12 cellular contexts compared by ENCODE assay signal in the genomic region with DNA sequence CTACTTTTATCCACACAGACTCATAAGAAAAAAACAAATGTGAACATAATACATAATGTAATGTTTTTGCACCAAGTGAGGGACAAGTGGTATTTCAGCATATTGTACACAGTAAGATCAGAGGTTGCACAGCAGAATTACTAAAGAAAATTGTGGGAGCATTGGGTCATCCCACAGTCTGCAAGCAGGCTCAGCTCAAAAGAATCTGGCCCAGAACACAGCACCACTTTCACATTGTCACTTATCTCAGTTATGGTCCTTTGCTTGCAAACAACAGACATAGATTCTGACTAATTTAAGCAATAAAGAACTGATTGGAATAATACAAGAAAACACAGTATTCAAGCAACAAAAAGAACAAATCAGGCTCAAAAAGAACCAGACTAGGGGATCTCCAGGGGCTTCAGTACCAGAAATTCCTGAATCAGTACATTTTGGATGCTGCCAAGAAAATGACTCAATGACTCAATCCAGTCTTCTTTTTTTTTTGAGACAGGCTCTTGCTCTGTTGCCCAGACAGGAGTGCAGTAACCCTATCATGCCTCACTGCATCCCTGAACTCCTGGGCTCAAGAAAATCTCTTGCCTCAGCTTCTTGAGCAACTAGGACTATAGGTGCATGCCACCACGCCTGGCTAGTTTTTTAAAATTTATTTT. TPM values are rescaled to one million over a fixed set of nuclear protein-coding genes. Genes with fewer than 3 reads are reported as not detected.
DNase-seq lines count a peak whose midpoint lies in the region; ATAC-seq and TF ChIP-seq lines count a peak whose summit lies in the region.
"Had no signal": no experiment of that assay in that cellular context is flagged by ENCODE, and none has a peak within 500 bp of the region (broad histone marks: within the 10 kb centered on the region; RNA-seq: fewer than 3 reads in every experiment).

No MANE protein-coding gene starts in this region.

- no peak overlapping the region for H3K27ac Mint-ChIP-seq in activated T-cell treated with anti-CD3 and anti-CD28 coated beads, Interleukin-2, amount 50 U/mL, for 24 hours
- H3K27ac Mint-ChIP-seq: activated CD4-positive, alpha-beta memory T cell treated with anti-CD3 and anti-CD28 coated beads for 36 hours had no signal

- H3K36me3 Mint-ChIP-seq in activated T-cell treated with anti-CD3 and anti-CD28 coated beads, Interleukin-2, amount 50 U/mL, for 24 hours (ENCODE audit: low read depth): no peaks in the 10 kb centered on the region

- intact Hi-C loops in mammary epithelial cell (cut with micrococcal nuclease): loop anchor here (1.0 to 5.0 kb wide), 2 partner anchors 43 to 145 kb away; a partner anchor contains a TSS
- intact Hi-C loops in left lung (cut with DNase I): no loop called here

- H4K20me1 ChIP-seq in mammary epithelial cell (ENCODE audit: insufficient read depth, low read length): no peaks in the 10 kb centered on the region

- H3K27ac ChIP-seq in mammary epithelial cell (ENCODE audit: insufficient read depth, low read depth, low read length): peak overlapping the region; percentile 78
- H3K27ac ChIP-seq in left lung: peak overlapping the region in 1 of 2 donors; percentile 71
- H3K27ac ChIP-seq: C4-2B, SJCRH30 had no signal

- H3K4me3 Mint-ChIP-seq in activated T-cell treated with anti-CD3 and anti-CD28 coated beads, Interleukin-2, amount 50 U/mL, for 24 hours: no peak overlapping the region
- H3K4me3 Mint-ChIP-seq: activated CD4-positive, alpha-beta memory T cell treated with anti-CD3 and anti-CD28 coated beads for 36 hours had no signal

- H2AFZ ChIP-seq in mammary epithelial cell (ENCODE audit: low read depth, low read length): no peak overlapping the region

- CTCF ChIA-PET in AG04449 (lab: Yijun Ruan, JAX) (interaction anchor here (0.9 kb wide), 1 partner anchor 444 kb away, joined by 4 read pairs; no protein-coding TSS in a partner anchor), mammary epithelial cell (lab: Charles Lee; ENCODE audit: low non-redundant PET) (no interaction called here)

- peaks cover 10% of the 10 kb centered on the region for H3K9me3 Mint-ChIP-seq in activated T-cell treated with anti-CD3 and anti-CD28 coated beads, Interleukin-2, amount 50 U/mL, for 24 hours

- no peak overlapping the region for H3K9ac ChIP-seq in mammary epithelial cell (ENCODE audit: insufficient read depth, low read length)

- H3K27me3 Mint-ChIP-seq in activated T-cell treated with anti-CD3 and anti-CD28 coated beads, Interleukin-2, amount 50 U/mL, for 24 hours: peaks cover 3% of the 10 kb centered on the region

- dilution Hi-C loops in mammary epithelial cell (cut with HindIII; ENCODE audit: low sequenced_read_pairs): no loop called here

- DNase-seq in AG04449 (ENCODE audit: low read depth, low spot score) (peak; percentile 28), mammary epithelial cell (peak; percentile 54), left lung (no peak), cerebellum (ENCODE audit: low spot score) (no peak)
- no peak for DNase-seq in activated T-cell treated with anti-CD3 and anti-CD28 coated beads, Interleukin-2, amount 50 U/mL, for 24 hours
- DNase-seq: activated CD4-positive, alpha-beta memory T cell treated with anti-CD3 and anti-CD28 coated beads for 36 hours; NCI-H1092; SJCRH30 had no signal

- POLR2A ChIA-PET in AG04449 (lab: Yijun Ruan, JAX): no interaction called here

- TF ChIP-seq POLR2A in GM18505 (IDR thresholded peaks at IDR 0.05; ENCODE audit: borderline replicate concordance, extremely low read depth, insufficient read depth, insufficient read length): no peak

- H3K27me3 ChIP-seq in mammary epithelial cell (ENCODE audit: insufficient read depth, low read length) (no peaks in the 10 kb centered on the region), left lung (no peaks in the 10 kb centered on the region)
- H3K27me3 ChIP-seq: SJCRH30 had no signal

- peak; percentile 30 for ATAC-seq in HG02759 (IDR thresholded peaks at IDR 0.05; ENCODE audit: unreplicated experiment)
- ATAC-seq in left lung: peak; percentile 56
- no peak for ATAC-seq in HG02588 (IDR thresholded peaks at IDR 0.05; ENCODE audit: unreplicated experiment)
- no peak for ATAC-seq in GM18505 (IDR thresholded peaks at IDR 0.05; ENCODE audit: unreplicated experiment)

- H3K4me1 ChIP-seq in mammary epithelial cell (ENCODE audit: insufficient read depth, low read length) (peaks cover 46% of the 10 kb centered on the region), left lung (peaks cover 0 to 44% of the 10 kb centered on the region in 2 donors)
- H3K4me1 ChIP-seq: SJCRH30 had no signal

- H3K4me3 ChIP-seq in AG04449 (ENCODE audit: low read depth, low read length) (no peak overlapping the region), mammary epithelial cell (replicated peaks in 1 of 3; ENCODE audit: insufficient read depth in 1 of 3, low read depth in 2 of 3, low read length in 3 of 3) (no peak overlapping the region), left lung (no peak overlapping the region)
- H3K4me3 ChIP-seq: SJCRH30 had no signal

- H3K9me3 ChIP-seq in mammary epithelial cell (replicated peaks; ENCODE audit: insufficient read depth, low read length): peaks cover 10% of the 10 kb centered on the region
- H3K9me3 ChIP-seq in left lung: peaks cover 0 to 8% of the 10 kb centered on the region in 2 donors

- peak overlapping the region; percentile 13 for H3K4me2 ChIP-seq in mammary epithelial cell (ENCODE audit: insufficient read depth, low read depth, low read length)

- peaks cover 6% of the 10 kb centered on the region for H3K4me1 Mint-ChIP-seq in activated T-cell treated with anti-CD3 and anti-CD28 coated beads, Interleukin-2, amount 50 U/mL, for 24 hours (ENCODE audit: low read depth)

- no peaks in the 10 kb centered on the region for H3K79me2 ChIP-seq in mammary epithelial cell (ENCODE audit: insufficient read depth, low read length)

- H3K36me3 ChIP-seq in mammary epithelial cell (ENCODE audit: insufficient read depth, low read length) (no peaks in the 10 kb centered on the region), left lung (no peaks in the 10 kb centered on the region)
- H3K36me3 ChIP-seq: SJCRH30 had no signal

- no peak for TF ChIP-seq CTCF in AG04449 (IDR thresholded peaks at IDR 0.05; ENCODE audit: insufficient read depth, low read length, missing control alignments)
- TF ChIP-seq CTCF in mammary epithelial cell (conservative IDR thresholded peaks at IDR 0.05 in 1 of 2, IDR thresholded peaks at IDR 0.05 in 1 of 2; ENCODE audit: extremely low read depth in 1 of 2, insufficient read depth in 1 of 2, low read depth in 1 of 2, low read length in 2 of 2): no peak
- TF ChIP-seq CTCF in left lung (IDR thresholded peaks at IDR 0.05): no peak

- 93% methylated on average over 1 of the region's 1 CpG for WGBS in mammary epithelial cell (ENCODE audit: low coverage, missing lambda C conversion rate)

- TSS peak; percentile 85 for BruUV-seq in mammary epithelial cell (replicated peaks; lab: Mats Ljungman, UMichigan)

- in situ Hi-C loops in mammary epithelial cell (cut with MboI; ENCODE audit: low sequenced_read_pairs in 2 of 2): no loop called here

RNA-seq across cellular contexts. Expression of a gene that starts 42.9 kb away (rescaled TPM):
- 10 to 100 TPM; 17.2 to 45.2 TPM for total RNA-seq in mammary epithelial cell
- 5.8 TPM for polyA plus RNA-seq in mammary epithelial cell
- polyA minus RNA-seq in mammary epithelial cell: 43.6 TPM
- total RNA-seq in left lung: 10 to 100 TPM; 32.2 to 34.6 TPM
- 18.1 TPM for total RNA-seq in cerebellum

Comparison
In these comparisons a context has a peak if more than half of its experiments do, and no peak if none do; other contexts are left out.
1. DNase-seq: peak in AG04449 (single experiment) and mammary epithelial cell (single experiment); none in left lung (0 of 2), cerebellum (single experiment) and activated T-cell treated with anti-CD3 and anti-CD28 coated beads, Interleukin-2, amount 50 U/mL, for 24 hours (single experiment).
2. ATAC-seq: peak in HG02759 (single experiment) and left lung (single experiment); none in HG02588 (single experiment) and GM18505 (single experiment).